In genomic region chr3:56998081-56998529, GRCh38 we compare ENCODE assay signal across 14 cellular contexts.
DNase-seq lines count a peak whose midpoint lies in the region; ATAC-seq and TF ChIP-seq lines count a peak whose summit lies in the region.
"Had no signal": no experiment of that assay in that cellular context is flagged by ENCODE, and none has a peak within 500 bp of the region (broad histone marks: within the 10 kb centered on the region; RNA-seq: fewer than 3 reads in every experiment).

No MANE protein-coding gene starts in this region.

- H3K27me3 ChIP-seq in muscle layer of colon (ENCODE audit: control insufficient read depth in 1 of 2, insufficient read depth in 2 of 2, low read length in 2 of 2): no peaks in the 10 kb centered on the region
- H3K27me3 ChIP-seq: esophagus squamous epithelium, tibial nerve had no signal

- TF ChIP-seq POLR2A in erythroblast (IDR thresholded peaks at IDR 0.05; ENCODE audit: low read length): no peak

- H3K9me3 ChIP-seq in muscle layer of colon (ENCODE audit: low read length): no peaks in the 10 kb centered on the region
- H3K9me3 ChIP-seq: esophagus squamous epithelium, tibial nerve had no signal

- no peak overlapping the region for H3K9ac ChIP-seq in muscle layer of colon (ENCODE audit: low read length)

- DNase-seq in NCI-H2196 (lab: John Stamatoyannopoulos, UW; ENCODE audit: unreplicated experiment): peak; percentile 4
- no peak for DNase-seq in NCI-H2196 treated with DMSO at 0.1 percent for 48 hours (lab: John Stamatoyannopoulos, UW; ENCODE audit: unreplicated experiment)
- DNase-seq in erythroblast (lab: John Stamatoyannopoulos, UW): no peak
- DNase-seq in stimulated activated CD4-positive, alpha-beta T cell treated with anti-CD3 and anti-CD28 coated beads, Interleukin-2, amount 100 ng/mL, for 48 hours: no peak
- DNase-seq: esophagus squamous epithelium; Kasumi-1; NCI-H1694; stimulated activated CD4-positive, alpha-beta T cell treated with anti-CD3 and anti-CD28 coated beads, Interleukin-2, amount 100 ng/mL, for 24 hours had no signal

- H3K27ac ChIP-seq in cingulate gyrus (ENCODE audit: low read depth, low read length): peak overlapping the region; percentile 77
- peak overlapping the region; percentile 66 for H3K27ac ChIP-seq in muscle layer of colon (ENCODE audit: low read depth, low read length)
- peak overlapping the region; percentile 77 for H3K27ac ChIP-seq in temporal lobe (ENCODE audit: low read depth, low read length)

- ATAC-seq in GM19395 (IDR thresholded peaks at IDR 0.05; ENCODE audit: unreplicated experiment): no peak
- ATAC-seq: activated T-helper 17 cell treated with anti-CD3 and anti-CD28 coated beads, Interleukin-2, amount 50 U/mL, for 72 hours had no signal

- peaks cover 35% of the 10 kb centered on the region for H3K4me1 ChIP-seq in muscle layer of colon (ENCODE audit: insufficient read depth, low read length)

- H3K36me3 ChIP-seq in muscle layer of colon (ENCODE audit: insufficient read depth, low read length): no peaks in the 10 kb centered on the region
- H3K36me3 ChIP-seq: esophagus squamous epithelium, tibial nerve had no signal

- no peak overlapping the region for H3K4me3 ChIP-seq in muscle layer of colon (ENCODE audit: low read depth in 1 of 2, low read length in 2 of 2)
- H3K4me3 ChIP-seq: esophagus squamous epithelium, tibial nerve had no signal
